ENCODE assay signal across 2 cellular contexts in the genomic region with DNA sequence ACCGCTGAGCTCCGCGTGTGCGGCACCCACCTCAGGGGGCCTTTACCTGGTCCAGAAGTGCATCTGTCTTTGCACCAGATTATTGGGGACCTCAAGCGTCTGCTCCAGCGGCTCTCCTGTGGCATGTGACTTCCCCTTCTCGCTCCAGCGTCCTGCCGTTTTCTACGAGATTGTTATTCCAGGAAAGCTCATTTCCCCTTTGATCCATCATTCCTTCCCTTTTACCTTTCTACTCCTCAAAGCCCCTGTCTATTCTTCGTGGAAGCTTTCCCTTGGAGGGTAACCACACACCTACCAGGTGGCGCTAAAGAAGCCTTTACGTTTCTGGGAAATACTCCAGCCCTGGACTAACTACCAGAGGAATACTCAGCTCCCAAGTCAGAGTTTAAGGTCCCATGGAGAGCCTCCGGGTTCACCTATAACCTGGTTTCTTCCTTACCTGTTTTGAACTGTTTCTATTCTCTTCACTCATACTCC.
TF ChIP-seq lines count a peak whose summit lies in the region.

No MANE protein-coding gene starts in this region.

TF ChIP-seq in GM12878, 131 proteins besides CTCF, POLR2A, EP300 and RAD21:
- no peak for TF ChIP-seq GABPA (IDR thresholded peaks at IDR 0.05; ENCODE audit: low read depth)
- TF ChIP-seq RUNX3 (IDR thresholded peaks at IDR 0.05; ENCODE audit: low read length): peak; percentile 28; the same call in 1 of the 2 replicates
- no peak for TF ChIP-seq HCFC1 (IDR thresholded peaks at IDR 0.05; ENCODE audit: low read length)
- peak in 1 of 2 experiments; percentile 24; a peak in 3 of 4 replicates for TF ChIP-seq IKZF2 (IDR thresholded peaks at IDR 0.05)
- TF ChIP-seq NBN (IDR thresholded peaks at IDR 0.05): 0 out of 2 replicates have a peak, but pooled peaks have one; percentile 12
- TF ChIP-seq, protein P1, sequence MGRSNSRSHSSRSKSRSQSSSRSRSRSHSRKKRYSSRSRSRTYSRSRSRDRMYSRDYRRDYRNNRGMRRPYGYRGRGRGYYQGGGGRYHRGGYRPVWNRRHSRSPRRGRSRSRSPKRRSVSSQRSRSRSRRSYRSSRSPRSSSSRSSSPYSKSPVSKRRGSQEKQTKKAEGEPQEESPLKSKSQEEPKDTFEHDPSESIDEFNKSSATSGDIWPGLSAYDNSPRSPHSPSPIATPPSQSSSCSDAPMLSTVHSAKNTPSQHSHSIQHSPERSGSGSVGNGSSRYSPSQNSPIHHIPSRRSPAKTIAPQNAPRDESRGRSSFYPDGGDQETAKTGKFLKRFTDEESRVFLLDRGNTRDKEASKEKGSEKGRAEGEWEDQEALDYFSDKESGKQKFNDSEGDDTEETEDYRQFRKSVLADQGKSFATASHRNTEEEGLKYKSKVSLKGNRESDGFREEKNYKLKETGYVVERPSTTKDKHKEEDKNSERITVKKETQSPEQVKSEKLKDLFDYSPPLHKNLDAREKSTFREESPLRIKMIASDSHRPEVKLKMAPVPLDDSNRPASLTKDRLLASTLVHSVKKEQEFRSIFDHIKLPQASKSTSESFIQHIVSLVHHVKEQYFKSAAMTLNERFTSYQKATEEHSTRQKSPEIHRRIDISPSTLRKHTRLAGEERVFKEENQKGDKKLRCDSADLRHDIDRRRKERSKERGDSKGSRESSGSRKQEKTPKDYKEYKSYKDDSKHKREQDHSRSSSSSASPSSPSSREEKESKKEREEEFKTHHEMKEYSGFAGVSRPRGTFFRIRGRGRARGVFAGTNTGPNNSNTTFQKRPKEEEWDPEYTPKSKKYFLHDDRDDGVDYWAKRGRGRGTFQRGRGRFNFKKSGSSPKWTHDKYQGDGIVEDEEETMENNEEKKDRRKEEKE (IDR thresholded peaks at IDR 0.05): no peak
- TF ChIP-seq, protein P2, sequence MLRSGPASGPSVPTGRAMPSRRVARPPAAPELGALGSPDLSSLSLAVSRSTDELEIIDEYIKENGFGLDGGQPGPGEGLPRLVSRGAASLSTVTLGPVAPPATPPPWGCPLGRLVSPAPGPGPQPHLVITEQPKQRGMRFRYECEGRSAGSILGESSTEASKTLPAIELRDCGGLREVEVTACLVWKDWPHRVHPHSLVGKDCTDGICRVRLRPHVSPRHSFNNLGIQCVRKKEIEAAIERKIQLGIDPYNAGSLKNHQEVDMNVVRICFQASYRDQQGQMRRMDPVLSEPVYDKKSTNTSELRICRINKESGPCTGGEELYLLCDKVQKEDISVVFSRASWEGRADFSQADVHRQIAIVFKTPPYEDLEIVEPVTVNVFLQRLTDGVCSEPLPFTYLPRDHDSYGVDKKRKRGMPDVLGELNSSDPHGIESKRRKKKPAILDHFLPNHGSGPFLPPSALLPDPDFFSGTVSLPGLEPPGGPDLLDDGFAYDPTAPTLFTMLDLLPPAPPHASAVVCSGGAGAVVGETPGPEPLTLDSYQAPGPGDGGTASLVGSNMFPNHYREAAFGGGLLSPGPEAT (IDR thresholded peaks at IDR 0.05; ENCODE audit: low read depth): peak; percentile 58; the same call in 1 of the 2 replicates
- TF ChIP-seq CEBPB (IDR thresholded peaks at IDR 0.05; ENCODE audit: borderline replicate concordance in 1 of 2, low read depth in 2 of 2, low read length in 2 of 2): no peak
- no peak for TF ChIP-seq MTA3 (IDR thresholded peaks at IDR 0.05; ENCODE audit: borderline replicate concordance, low read length)
- TF ChIP-seq, protein P3, sequence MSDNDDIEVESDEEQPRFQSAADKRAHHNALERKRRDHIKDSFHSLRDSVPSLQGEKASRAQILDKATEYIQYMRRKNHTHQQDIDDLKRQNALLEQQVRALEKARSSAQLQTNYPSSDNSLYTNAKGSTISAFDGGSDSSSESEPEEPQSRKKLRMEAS (IDR thresholded peaks at IDR 0.05; ENCODE audit: low read depth, low read length): 0 out of 2 replicates have a peak, but pooled peaks have one; percentile 6

TF ChIP-seq in HepG2, 621 proteins besides CTCF, POLR2A, EP300 and RAD21:
- TF ChIP-seq, protein P4, sequence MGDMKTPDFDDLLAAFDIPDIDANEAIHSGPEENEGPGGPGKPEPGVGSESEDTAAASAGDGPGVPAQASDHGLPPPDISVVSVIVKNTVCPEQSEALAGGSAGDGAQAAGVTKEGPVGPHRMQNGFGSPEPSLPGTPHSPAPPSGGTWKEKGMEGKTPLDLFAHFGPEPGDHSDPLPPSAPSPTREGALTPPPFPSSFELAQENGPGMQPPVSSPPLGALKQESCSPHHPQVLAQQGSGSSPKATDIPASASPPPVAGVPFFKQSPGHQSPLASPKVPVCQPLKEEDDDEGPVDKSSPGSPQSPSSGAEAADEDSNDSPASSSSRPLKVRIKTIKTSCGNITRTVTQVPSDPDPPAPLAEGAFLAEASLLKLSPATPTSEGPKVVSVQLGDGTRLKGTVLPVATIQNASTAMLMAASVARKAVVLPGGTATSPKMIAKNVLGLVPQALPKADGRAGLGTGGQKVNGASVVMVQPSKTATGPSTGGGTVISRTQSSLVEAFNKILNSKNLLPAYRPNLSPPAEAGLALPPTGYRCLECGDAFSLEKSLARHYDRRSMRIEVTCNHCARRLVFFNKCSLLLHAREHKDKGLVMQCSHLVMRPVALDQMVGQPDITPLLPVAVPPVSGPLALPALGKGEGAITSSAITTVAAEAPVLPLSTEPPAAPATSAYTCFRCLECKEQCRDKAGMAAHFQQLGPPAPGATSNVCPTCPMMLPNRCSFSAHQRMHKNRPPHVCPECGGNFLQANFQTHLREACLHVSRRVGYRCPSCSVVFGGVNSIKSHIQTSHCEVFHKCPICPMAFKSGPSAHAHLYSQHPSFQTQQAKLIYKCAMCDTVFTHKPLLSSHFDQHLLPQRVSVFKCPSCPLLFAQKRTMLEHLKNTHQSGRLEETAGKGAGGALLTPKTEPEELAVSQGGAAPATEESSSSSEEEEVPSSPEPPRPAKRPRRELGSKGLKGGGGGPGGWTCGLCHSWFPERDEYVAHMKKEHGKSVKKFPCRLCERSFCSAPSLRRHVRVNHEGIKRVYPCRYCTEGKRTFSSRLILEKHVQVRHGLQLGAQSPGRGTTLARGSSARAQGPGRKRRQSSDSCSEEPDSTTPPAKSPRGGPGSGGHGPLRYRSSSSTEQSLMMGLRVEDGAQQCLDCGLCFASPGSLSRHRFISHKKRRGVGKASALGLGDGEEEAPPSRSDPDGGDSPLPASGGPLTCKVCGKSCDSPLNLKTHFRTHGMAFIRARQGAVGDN (CRISPR knock-in tag; IDR thresholded peaks at IDR 0.05): 0 out of 2 replicates have a peak, but pooled peaks have one; percentile 38
- TF ChIP-seq ZC3H13 (CRISPR knock-in tag; IDR thresholded peaks at IDR 0.05) (0 out of 2 replicates have a peak, but pooled peaks have one; percentile 16), ELF3 (CRISPR knock-in tag; IDR thresholded peaks at IDR 0.05) (0 out of 2 replicates have a peak, but pooled peaks have one; percentile 18), ARHGAP35 (CRISPR knock-in tag; IDR thresholded peaks at IDR 0.05; ENCODE audit: borderline replicate concordance) (peak; percentile 15; the same call in 1 of the 2 replicates), ZNF782 (CRISPR knock-in tag; IDR thresholded peaks at IDR 0.05; ENCODE audit: borderline replicate concordance) (no peak), ATAD3A (CRISPR knock-in tag; IDR thresholded peaks at IDR 0.05) (no peak), MIER2 (CRISPR knock-in tag; IDR thresholded peaks at IDR 0.05) (no peak), TBX2 (CRISPR knock-in tag; IDR thresholded peaks at IDR 0.05; ENCODE audit: borderline replicate concordance) (0 out of 2 replicates have a peak, but pooled peaks have one; percentile 2), HOXA5 (CRISPR knock-in tag; IDR thresholded peaks at IDR 0.05) (no peak), ZBTB38 (CRISPR knock-in tag; IDR thresholded peaks at IDR 0.05) (peak; percentile 36; the same call in 1 of the 2 replicates), GLI4 (CRISPR knock-in tag; IDR thresholded peaks at IDR 0.05; ENCODE audit: borderline replicate concordance) (0 out of 2 replicates have a peak, but pooled peaks have one; percentile 24), MTA1 (CRISPR knock-in tag; IDR thresholded peaks at IDR 0.05; ENCODE audit: borderline replicate concordance) (0 out of 2 replicates have a peak, but pooled peaks have one; percentile 4), AGO1 (IDR thresholded peaks at IDR 0.05; ENCODE audit: low read depth, low read length, poor library complexity, severe bottlenecking) (peak; percentile 16), AKAP8 (CRISPR knock-in tag; IDR thresholded peaks at IDR 0.05) (peak; percentile 7; the same call in 1 of the 2 replicates), XBP1 (CRISPR knock-in tag; IDR thresholded peaks at IDR 0.05) (no peak)
- TF ChIP-seq, protein P5, sequence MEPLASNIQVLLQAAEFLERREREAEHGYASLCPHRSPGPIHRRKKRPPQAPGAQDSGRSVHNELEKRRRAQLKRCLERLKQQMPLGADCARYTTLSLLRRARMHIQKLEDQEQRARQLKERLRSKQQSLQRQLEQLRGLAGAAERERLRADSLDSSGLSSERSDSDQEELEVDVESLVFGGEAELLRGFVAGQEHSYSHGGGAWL (CRISPR knock-in tag; IDR thresholded peaks at IDR 0.05): 0 out of 2 replicates have a peak, but pooled peaks have one; percentile 10
- TF ChIP-seq, protein P6, sequence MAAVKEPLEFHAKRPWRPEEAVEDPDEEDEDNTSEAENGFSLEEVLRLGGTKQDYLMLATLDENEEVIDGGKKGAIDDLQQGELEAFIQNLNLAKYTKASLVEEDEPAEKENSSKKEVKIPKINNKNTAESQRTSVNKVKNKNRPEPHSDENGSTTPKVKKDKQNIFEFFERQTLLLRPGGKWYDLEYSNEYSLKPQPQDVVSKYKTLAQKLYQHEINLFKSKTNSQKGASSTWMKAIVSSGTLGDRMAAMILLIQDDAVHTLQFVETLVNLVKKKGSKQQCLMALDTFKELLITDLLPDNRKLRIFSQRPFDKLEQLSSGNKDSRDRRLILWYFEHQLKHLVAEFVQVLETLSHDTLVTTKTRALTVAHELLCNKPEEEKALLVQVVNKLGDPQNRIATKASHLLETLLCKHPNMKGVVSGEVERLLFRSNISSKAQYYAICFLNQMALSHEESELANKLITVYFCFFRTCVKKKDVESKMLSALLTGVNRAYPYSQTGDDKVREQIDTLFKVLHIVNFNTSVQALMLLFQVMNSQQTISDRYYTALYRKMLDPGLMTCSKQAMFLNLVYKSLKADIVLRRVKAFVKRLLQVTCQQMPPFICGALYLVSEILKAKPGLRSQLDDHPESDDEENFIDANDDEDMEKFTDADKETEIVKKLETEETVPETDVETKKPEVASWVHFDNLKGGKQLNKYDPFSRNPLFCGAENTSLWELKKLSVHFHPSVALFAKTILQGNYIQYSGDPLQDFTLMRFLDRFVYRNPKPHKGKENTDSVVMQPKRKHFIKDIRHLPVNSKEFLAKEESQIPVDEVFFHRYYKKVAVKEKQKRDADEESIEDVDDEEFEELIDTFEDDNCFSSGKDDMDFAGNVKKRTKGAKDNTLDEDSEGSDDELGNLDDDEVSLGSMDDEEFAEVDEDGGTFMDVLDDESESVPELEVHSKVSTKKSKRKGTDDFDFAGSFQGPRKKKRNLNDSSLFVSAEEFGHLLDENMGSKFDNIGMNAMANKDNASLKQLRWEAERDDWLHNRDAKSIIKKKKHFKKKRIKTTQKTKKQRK (IDR thresholded peaks at IDR 0.05; ENCODE audit: low read length): no peak
- TF ChIP-seq, protein P7, sequence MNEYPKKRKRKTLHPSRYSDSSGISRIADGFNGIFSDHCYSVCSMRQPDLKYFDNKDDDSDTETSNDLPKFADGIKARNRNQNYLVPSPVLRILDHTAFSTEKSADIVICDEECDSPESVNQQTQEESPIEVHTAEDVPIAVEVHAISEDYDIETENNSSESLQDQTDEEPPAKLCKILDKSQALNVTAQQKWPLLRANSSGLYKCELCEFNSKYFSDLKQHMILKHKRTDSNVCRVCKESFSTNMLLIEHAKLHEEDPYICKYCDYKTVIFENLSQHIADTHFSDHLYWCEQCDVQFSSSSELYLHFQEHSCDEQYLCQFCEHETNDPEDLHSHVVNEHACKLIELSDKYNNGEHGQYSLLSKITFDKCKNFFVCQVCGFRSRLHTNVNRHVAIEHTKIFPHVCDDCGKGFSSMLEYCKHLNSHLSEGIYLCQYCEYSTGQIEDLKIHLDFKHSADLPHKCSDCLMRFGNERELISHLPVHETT (CRISPR knock-in tag; conservative IDR thresholded peaks at IDR 0.05): no peak
